23 cellular contexts compared by ENCODE assay signal in genomic region chr1:240415532-240415931, GRCh38.
"Had no signal": no experiment of that assay in that cellular context is flagged by ENCODE, and none has a peak within 500 bp of the region (broad histone marks: within the 10 kb centered on the region; RNA-seq: fewer than 3 reads in every experiment).

No MANE protein-coding gene starts in this region.

- H3K9me3 ChIP-seq: ascending aorta, colonic mucosa, gastrocnemius medialis, sigmoid colon, testis, vagina had no signal

- H3K27ac ChIP-seq: ascending aorta, colonic mucosa, dorsolateral prefrontal cortex, esophagus squamous epithelium, gastrocnemius medialis, heart left ventricle, sigmoid colon, testis, vagina had no signal

- H3K4me1 ChIP-seq: ascending aorta, colonic mucosa, esophagus squamous epithelium, gastrocnemius medialis, heart left ventricle, sigmoid colon, testis, vagina had no signal

- H3K27me3 ChIP-seq: ascending aorta, colonic mucosa, dorsolateral prefrontal cortex, esophagus squamous epithelium, gastrocnemius medialis, heart left ventricle, sigmoid colon, testis, vagina had no signal

- H3K4me3 ChIP-seq: ascending aorta, colonic mucosa, dorsolateral prefrontal cortex, esophagus squamous epithelium, gastrocnemius medialis, heart left ventricle, sigmoid colon, smooth muscle cell, testis, vagina had no signal

- ATAC-seq: activated CD4-positive, alpha-beta T cell treated with anti-CD3 and anti-CD28 coated beads for 36 hours; activated T-helper 17 cell treated with anti-CD3 and anti-CD28 coated beads, Interleukin-2, amount 50 U/mL, for 72 hours; effector memory CD8-positive, alpha-beta T cell; gastrocnemius medialis; heart left ventricle; left lobe of liver; naive thymus-derived CD8-positive, alpha-beta T cell had no signal

- DNase-seq: activated B cell treated with CpG ODN at 0.5 μM for 24 hours; activated CD4-positive, alpha-beta T cell treated with anti-CD3 and anti-CD28 coated beads for 36 hours; activated CD4-positive, alpha-beta T cell treated with anti-CD3 and anti-CD28 coated beads, Interleukin-2, amount 50 U/mL, for 4 hours; activated CD8-positive, alpha-beta memory T cell treated with anti-CD3 and anti-CD28 coated beads for 24 hours; activated CD8-positive, alpha-beta memory T cell treated with anti-CD3 and anti-CD28 coated beads, Interleukin-2, amount 50 U/mL, for 4 hours; activated T-cell treated with anti-CD3 and anti-CD28 coated beads, Interleukin-2, amount 50 U/mL, for 24 hours; colonic mucosa; dorsolateral prefrontal cortex; effector memory CD8-positive, alpha-beta T cell; esophagus squamous epithelium; gastrocnemius medialis; heart left ventricle; naive thymus-derived CD8-positive, alpha-beta T cell; retina; sigmoid colon; stimulated activated CD4-positive, alpha-beta T cell treated with anti-CD3 and anti-CD28 coated beads, Interleukin-2, amount 100 ng/mL, for 48 hours; stimulated activated naive CD4-positive, alpha-beta T cell; testis had no signal

- H3K4me2 ChIP-seq: smooth muscle cell had no signal

- H3K36me3 ChIP-seq: ascending aorta, colonic mucosa, esophagus squamous epithelium, gastrocnemius medialis, heart left ventricle, sigmoid colon, vagina had no signal
